Comparison of ENCODE assay signal across 1 cellular context in genomic region chr20:45886590-45887345, GRCh38.
A peak's percentile ranks its signal among the peaks of the same experiment; 100 is the strongest.
TF ChIP-seq lines count a peak whose summit lies in the region.

No MANE protein-coding gene starts in this region.

TF ChIP-seq in K562, 482 proteins besides CTCF, POLR2A, EP300 and RAD21:
- peak; percentile 55; the same call in 1 of the 2 replicates for TF ChIP-seq RBFOX2 (IDR thresholded peaks at IDR 0.05; ENCODE audit: low read depth, low read length)
- TF ChIP-seq ZBTB49 (CRISPR knock-in tag; IDR thresholded peaks at IDR 0.05; ENCODE audit: borderline replicate concordance) = no peak
- TF ChIP-seq SAFB2 (IDR thresholded peaks at IDR 0.05; ENCODE audit: borderline replicate concordance, low read depth, low read length, severe bottlenecking) = no peak
- peak; percentile 39 for TF ChIP-seq KDM5B (IDR thresholded peaks at IDR 0.05; ENCODE audit: insufficient replicate concordance, low read depth, low read length)
- no peak for TF ChIP-seq MAFG (tag; conservative IDR thresholded peaks at IDR 0.05)
- no peak for TF ChIP-seq ILK (tag; IDR thresholded peaks at IDR 0.05; ENCODE audit: borderline replicate concordance, low read depth)
- TF ChIP-seq POLR2G (IDR thresholded peaks at IDR 0.05; ENCODE audit: low read depth, low read length) = peak; percentile 64
- TF ChIP-seq, protein P1, sequence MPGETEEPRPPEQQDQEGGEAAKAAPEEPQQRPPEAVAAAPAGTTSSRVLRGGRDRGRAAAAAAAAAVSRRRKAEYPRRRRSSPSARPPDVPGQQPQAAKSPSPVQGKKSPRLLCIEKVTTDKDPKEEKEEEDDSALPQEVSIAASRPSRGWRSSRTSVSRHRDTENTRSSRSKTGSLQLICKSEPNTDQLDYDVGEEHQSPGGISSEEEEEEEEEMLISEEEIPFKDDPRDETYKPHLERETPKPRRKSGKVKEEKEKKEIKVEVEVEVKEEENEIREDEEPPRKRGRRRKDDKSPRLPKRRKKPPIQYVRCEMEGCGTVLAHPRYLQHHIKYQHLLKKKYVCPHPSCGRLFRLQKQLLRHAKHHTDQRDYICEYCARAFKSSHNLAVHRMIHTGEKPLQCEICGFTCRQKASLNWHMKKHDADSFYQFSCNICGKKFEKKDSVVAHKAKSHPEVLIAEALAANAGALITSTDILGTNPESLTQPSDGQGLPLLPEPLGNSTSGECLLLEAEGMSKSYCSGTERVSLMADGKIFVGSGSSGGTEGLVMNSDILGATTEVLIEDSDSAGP (CRISPR knock-in tag; IDR thresholded peaks at IDR 0.05) = no peak
